ENCODE assay signal across 27 cellular contexts in genomic region chr16:1757714-1758461, GRCh38. TPM values are rescaled to one million over a fixed set of nuclear protein-coding genes. Genes with fewer than 3 reads are reported as not detected.
A peak's percentile ranks its signal among the peaks of the same experiment; 100 is the strongest.
DNase-seq lines count a peak whose midpoint lies in the region; ATAC-seq and TF ChIP-seq lines count a peak whose summit lies in the region.
"Had no signal": no experiment of that assay in that cellular context is flagged by ENCODE, and none has a peak within 500 bp of the region (broad histone marks: within the 10 kb centered on the region; RNA-seq: fewer than 3 reads in every experiment).

No MANE protein-coding gene starts in this region.

- no peak for ATAC-seq in activated CD8-positive, alpha-beta memory T cell treated with anti-CD3 and anti-CD28 coated beads, Interleukin-2, amount 10 ng/mL, durations not matched to agents 7 days and 5 days
- ATAC-seq in stimulated activated effector memory CD8-positive, alpha-beta T cell treated with anti-CD3 and anti-CD28 coated beads, Interleukin-12 subunit alpha, Interleukin-12 subunit beta, amount 100 ng/mL, for 72 hours = no peak
- ATAC-seq: A549, GM23338, Right ventricle myocardium inferior, SK-N-SH treated with all-trans-retinoic acid at 6 μM for 48 hours had no signal

- no peak for DNase-seq in activated CD8-positive, alpha-beta memory T cell treated with anti-CD3 and anti-CD28 coated beads, Interleukin-2, amount 10 ng/mL, durations not matched to agents 7 days and 5 days
- DNase-seq in activated CD8-positive, alpha-beta memory T cell treated with anti-CD3 and anti-CD28 coated beads for 24 hours = no peak
- DNase-seq in activated CD4-positive, alpha-beta memory T cell treated with anti-CD3 and anti-CD28 coated beads, Interleukin-2, amount 10 ng/mL, durations not matched to agents 7 days and 5 days = no peak
- DNase-seq in glutamatergic neuron (no peak), OCI-M1 (lab: John Stamatoyannopoulos, UW) (no peak), activated gamma-delta T cell treated with Interleukin-2 at 50 U/mL for 16 hours (no peak), SHP77 (lab: John Stamatoyannopoulos, UW) (no peak)
- DNase-seq in stimulated activated effector memory CD8-positive, alpha-beta T cell treated with anti-CD3 and anti-CD28 coated beads, Interleukin-12 subunit alpha, Interleukin-12 subunit beta, amount 100 ng/mL, for 72 hours (ENCODE audit: low spot score in 2 of 2) = no peak
- DNase-seq: activated CD4-positive, alpha-beta T cell treated with anti-CD3 and anti-CD28 coated beads, Interleukin-2, amount 50 U/mL, for 1 hour; activated CD8-positive, alpha-beta memory T cell treated with anti-CD3 and anti-CD28 coated beads, Interleukin-2, amount 50 U/mL, for 48 hours; aorta; CD4-positive, alpha-beta T cell; effector CD8-positive, alpha-beta T cell; KBM-7; NCI-H1105 treated with DMSO at 0.1 percent for 48 hours; NCI-H187 treated with DMSO at 0.1 percent for 48 hours; NCI-H2171 treated with DMSO at 0.1 percent for 48 hours; NCI-H510A treated with DMSO at 0.1 percent for 48 hours; ovary; PC-9; stimulated activated naive CD4-positive, alpha-beta T cell treated with Interleukin-2 at 50 U/mL for 16 hours; testis had no signal

- no peaks in the 10 kb centered on the region for H3K27me3 Mint-ChIP-seq in activated CD8-positive, alpha-beta memory T cell treated with anti-CD3 and anti-CD28 coated beads, Interleukin-2, amount 10 ng/mL, durations not matched to agents 7 days and 5 days
- H3K27me3 Mint-ChIP-seq in activated CD4-positive, alpha-beta memory T cell treated with anti-CD3 and anti-CD28 coated beads, Interleukin-2, amount 10 ng/mL, durations not matched to agents 7 days and 5 days = no peaks in the 10 kb centered on the region
- H3K27me3 Mint-ChIP-seq in glutamatergic neuron (ENCODE audit: unreplicated experiment) = peaks cover 10% of the 10 kb centered on the region
- H3K27me3 Mint-ChIP-seq: CD4-positive, alpha-beta T cell had no signal

- no peaks in the 10 kb centered on the region for H3K9me3 Mint-ChIP-seq in activated CD8-positive, alpha-beta memory T cell treated with anti-CD3 and anti-CD28 coated beads, Interleukin-2, amount 10 ng/mL, durations not matched to agents 7 days and 5 days (ENCODE audit: low read depth)
- H3K9me3 Mint-ChIP-seq in activated CD4-positive, alpha-beta memory T cell treated with anti-CD3 and anti-CD28 coated beads, Interleukin-2, amount 10 ng/mL, durations not matched to agents 7 days and 5 days = no peaks in the 10 kb centered on the region
- H3K9me3 Mint-ChIP-seq in glutamatergic neuron (ENCODE audit: unreplicated experiment) = peaks cover 13% of the 10 kb centered on the region
- H3K9me3 Mint-ChIP-seq in stimulated activated effector memory CD8-positive, alpha-beta T cell treated with anti-CD3 and anti-CD28 coated beads, Interleukin-12 subunit alpha, Interleukin-12 subunit beta, amount 100 ng/mL, for 72 hours = no peaks in the 10 kb centered on the region
- H3K9me3 Mint-ChIP-seq: activated naive CD4-positive, alpha-beta T cell treated with anti-CD3 and anti-CD28 coated beads, Interleukin-2, amount 50 U/mL, for 72 hours; CD4-positive, alpha-beta T cell; GM23338 had no signal

- H3K27ac Mint-ChIP-seq in activated CD8-positive, alpha-beta memory T cell treated with anti-CD3 and anti-CD28 coated beads, Interleukin-2, amount 10 ng/mL, durations not matched to agents 7 days and 5 days = peak overlapping the region; percentile 61
- H3K27ac Mint-ChIP-seq in activated CD4-positive, alpha-beta memory T cell treated with anti-CD3 and anti-CD28 coated beads, Interleukin-2, amount 10 ng/mL, durations not matched to agents 7 days and 5 days = peak overlapping the region; percentile 83
- no peak overlapping the region for H3K27ac Mint-ChIP-seq in glutamatergic neuron (ENCODE audit: unreplicated experiment)
- H3K27ac Mint-ChIP-seq in stimulated activated effector memory CD8-positive, alpha-beta T cell treated with anti-CD3 and anti-CD28 coated beads, Interleukin-12 subunit alpha, Interleukin-12 subunit beta, amount 100 ng/mL, for 72 hours = peak overlapping the region; percentile 76
- H3K27ac Mint-ChIP-seq: CD4-positive, alpha-beta T cell; GM23338 had no signal

- no peak for TF ChIP-seq CTCF in glutamatergic neuron (IDR thresholded peaks at IDR 0.05; ENCODE audit: partially characterized antibody, unreplicated experiment)

- peaks cover 5% of the 10 kb centered on the region for H3K36me3 Mint-ChIP-seq in activated CD8-positive, alpha-beta memory T cell treated with anti-CD3 and anti-CD28 coated beads, Interleukin-2, amount 10 ng/mL, durations not matched to agents 7 days and 5 days
- H3K36me3 Mint-ChIP-seq in activated CD4-positive, alpha-beta memory T cell treated with anti-CD3 and anti-CD28 coated beads, Interleukin-2, amount 10 ng/mL, durations not matched to agents 7 days and 5 days (ENCODE audit: low read depth) = peaks cover 12% of the 10 kb centered on the region
- H3K36me3 Mint-ChIP-seq in glutamatergic neuron (ENCODE audit: unreplicated experiment) = no peaks in the 10 kb centered on the region
- peaks cover 45% of the 10 kb centered on the region for H3K36me3 Mint-ChIP-seq in stimulated activated effector memory CD8-positive, alpha-beta T cell treated with anti-CD3 and anti-CD28 coated beads, Interleukin-12 subunit alpha, Interleukin-12 subunit beta, amount 100 ng/mL, for 72 hours
- H3K36me3 Mint-ChIP-seq: activated naive CD4-positive, alpha-beta T cell treated with anti-CD3 and anti-CD28 coated beads, Interleukin-2, amount 50 U/mL, for 72 hours had no signal

- no peak overlapping the region for H3K4me3 Mint-ChIP-seq in activated CD8-positive, alpha-beta memory T cell treated with anti-CD3 and anti-CD28 coated beads, Interleukin-2, amount 10 ng/mL, durations not matched to agents 7 days and 5 days
- H3K4me3 Mint-ChIP-seq in activated CD4-positive, alpha-beta memory T cell treated with anti-CD3 and anti-CD28 coated beads, Interleukin-2, amount 10 ng/mL, durations not matched to agents 7 days and 5 days = no peak overlapping the region
- peak overlapping the region; percentile 25 for H3K4me3 Mint-ChIP-seq in glutamatergic neuron (ENCODE audit: unreplicated experiment)
- H3K4me3 Mint-ChIP-seq in stimulated activated effector memory CD8-positive, alpha-beta T cell treated with anti-CD3 and anti-CD28 coated beads, Interleukin-12 subunit alpha, Interleukin-12 subunit beta, amount 100 ng/mL, for 72 hours = no peak overlapping the region
- H3K4me3 Mint-ChIP-seq: CD4-positive, alpha-beta T cell; GM23338 had no signal

- H3K4me1 Mint-ChIP-seq in activated CD8-positive, alpha-beta memory T cell treated with anti-CD3 and anti-CD28 coated beads, Interleukin-2, amount 10 ng/mL, durations not matched to agents 7 days and 5 days = peaks cover 17% of the 10 kb centered on the region
- peaks cover 24% of the 10 kb centered on the region for H3K4me1 Mint-ChIP-seq in activated CD4-positive, alpha-beta memory T cell treated with anti-CD3 and anti-CD28 coated beads, Interleukin-2, amount 10 ng/mL, durations not matched to agents 7 days and 5 days
- peaks cover 6% of the 10 kb centered on the region for H3K4me1 Mint-ChIP-seq in glutamatergic neuron (ENCODE audit: low read depth, unreplicated experiment)
- H3K4me1 Mint-ChIP-seq in stimulated activated effector memory CD8-positive, alpha-beta T cell treated with anti-CD3 and anti-CD28 coated beads, Interleukin-12 subunit alpha, Interleukin-12 subunit beta, amount 100 ng/mL, for 72 hours = peaks cover 11% of the 10 kb centered on the region
- H3K4me1 Mint-ChIP-seq: GM23338 had no signal

- POLR2A ChIA-PET in activated CD4-positive, alpha-beta memory T cell treated with anti-CD3 and anti-CD28 coated beads, Interleukin-2, amount 10 ng/mL, durations not matched to agents 7 days and 5 days (lab: Charles Lee) = no interaction called here

- CTCF ChIA-PET in activated CD8-positive, alpha-beta memory T cell treated with anti-CD3 and anti-CD28 coated beads, Interleukin-2, amount 10 ng/mL, durations not matched to agents 7 days and 5 days (lab: Charles Lee) = interaction anchor here (1.0 to 1.4 kb wide), 2 partner anchors 50 to 52 kb away, joined by 3 read pairs; partner anchors contain the start of gene MAPK8IP3
- CTCF ChIA-PET in activated CD4-positive, alpha-beta memory T cell treated with anti-CD3 and anti-CD28 coated beads, Interleukin-2, amount 10 ng/mL, durations not matched to agents 7 days and 5 days (lab: Charles Lee) = no interaction called here

RNA-seq across cellular contexts. Expression of gene NME3, which starts 13.5 kb away (rescaled TPM):
- total RNA-seq in activated CD8-positive, alpha-beta memory T cell treated with anti-CD3 and anti-CD28 coated beads, Interleukin-2, amount 10 ng/mL, durations not matched to agents 7 days and 5 days = 10 to 100 TPM; 46.0 to 50.4 TPM
- total RNA-seq in activated CD4-positive, alpha-beta memory T cell treated with anti-CD3 and anti-CD28 coated beads, Interleukin-2, amount 10 ng/mL, durations not matched to agents 7 days and 5 days = 10 to 100 TPM; 48.0 to 52.0 TPM
- 79.1 TPM for total RNA-seq in glutamatergic neuron (ENCODE audit: unreplicated experiment)

RNA-seq across cellular contexts. Expression of gene EME2, which starts 14.7 kb away (rescaled TPM):
- total RNA-seq in activated CD8-positive, alpha-beta memory T cell treated with anti-CD3 and anti-CD28 coated beads, Interleukin-2, amount 10 ng/mL, durations not matched to agents 7 days and 5 days = 10 to 100 TPM; 22.3 to 34.6 TPM
- total RNA-seq in activated CD4-positive, alpha-beta memory T cell treated with anti-CD3 and anti-CD28 coated beads, Interleukin-2, amount 10 ng/mL, durations not matched to agents 7 days and 5 days = 10 to 100 TPM; 23.5 to 24.7 TPM
- total RNA-seq in glutamatergic neuron (ENCODE audit: unreplicated experiment) = 68.7 TPM

RNA-seq across cellular contexts. Expression of gene MRPS34, which starts 15.0 kb away (rescaled TPM):
- 100 to 1,000 TPM; 134 to 154 TPM for total RNA-seq in activated CD8-positive, alpha-beta memory T cell treated with anti-CD3 and anti-CD28 coated beads, Interleukin-2, amount 10 ng/mL, durations not matched to agents 7 days and 5 days
- total RNA-seq in activated CD4-positive, alpha-beta memory T cell treated with anti-CD3 and anti-CD28 coated beads, Interleukin-2, amount 10 ng/mL, durations not matched to agents 7 days and 5 days = 10 to 100 TPM; 94.9 to 98.3 TPM
- 75.1 TPM for total RNA-seq in glutamatergic neuron (ENCODE audit: unreplicated experiment)

RNA-seq across cellular contexts. Expression of gene SPSB3, which starts 24.5 kb away (rescaled TPM):
- total RNA-seq in activated CD8-positive, alpha-beta memory T cell treated with anti-CD3 and anti-CD28 coated beads, Interleukin-2, amount 10 ng/mL, durations not matched to agents 7 days and 5 days = 10 to 100 TPM; 35.7 to 36.5 TPM
- 10 to 100 TPM; 46.4 to 47.7 TPM for total RNA-seq in activated CD4-positive, alpha-beta memory T cell treated with anti-CD3 and anti-CD28 coated beads, Interleukin-2, amount 10 ng/mL, durations not matched to agents 7 days and 5 days
- 80.4 TPM for total RNA-seq in glutamatergic neuron (ENCODE audit: unreplicated experiment)

RNA-seq across cellular contexts. Expression of gene NUBP2, which starts 24.9 kb away (rescaled TPM):
- 10 to 100 TPM; 52.5 to 64.0 TPM for total RNA-seq in activated CD8-positive, alpha-beta memory T cell treated with anti-CD3 and anti-CD28 coated beads, Interleukin-2, amount 10 ng/mL, durations not matched to agents 7 days and 5 days
- total RNA-seq in activated CD4-positive, alpha-beta memory T cell treated with anti-CD3 and anti-CD28 coated beads, Interleukin-2, amount 10 ng/mL, durations not matched to agents 7 days and 5 days = 10 to 100 TPM; 40.8 to 43.5 TPM
- total RNA-seq in glutamatergic neuron (ENCODE audit: unreplicated experiment) = 66.1 TPM
